Comparison of ENCODE assay signal across 8 cellular contexts in genomic region chr20:33444797-33445560, GRCh38. TPM values are rescaled to one million over a fixed set of nuclear protein-coding genes. Genes with fewer than 3 reads are reported as not detected.
DNase-seq lines count a peak whose midpoint lies in the region; ATAC-seq and TF ChIP-seq lines count a peak whose summit lies in the region.

No MANE protein-coding gene starts in this region.

- intact Hi-C loops in mucosa of descending colon (cut with DNase I, micrococcal nuclease) = no loop called here

- H3K4me3 ChIP-seq in GM12865 (ENCODE audit: low read depth, low read length) = no peak overlapping the region; the same call in 1 of the 2 replicates
- no peak overlapping the region for H3K4me3 ChIP-seq in brain microvascular endothelial cell (ENCODE audit: low read depth, low read length)
- no peak overlapping the region for H3K4me3 ChIP-seq in mucosa of descending colon

- no peaks in the 10 kb centered on the region for H3K9me3 ChIP-seq in mucosa of descending colon

- ATAC-seq in mucosa of descending colon = no peak
- no peak for ATAC-seq in HG03159 (IDR thresholded peaks at IDR 0.05; ENCODE audit: unreplicated experiment)
- no peak for ATAC-seq in HG03520 (IDR thresholded peaks at IDR 0.05; ENCODE audit: unreplicated experiment)
- ATAC-seq in HG02852 (IDR thresholded peaks at IDR 0.05; ENCODE audit: unreplicated experiment) = no peak

- in situ Hi-C loops in brain microvascular endothelial cell (cut with HindIII; ENCODE audit: low pct_ligation_motif_present, low sequenced_read_pairs) = no loop called here

- DNase-seq in GM12865 (ENCODE audit: low read depth) (peak; percentile 40), OCI-M1 (lab: John Stamatoyannopoulos, UW) (peak; percentile 57), brain microvascular endothelial cell (no peak), mucosa of descending colon (peak in 2 of 3 donors; percentile 35 to 41), GM19238 (ENCODE audit: insufficient read length, low spot score) (no peak)

- peaks cover 5% of the 10 kb centered on the region for H3K4me1 ChIP-seq in mucosa of descending colon (ENCODE audit: low read depth)

- peak; percentile 21 for TF ChIP-seq CTCF in GM12865 (IDR thresholded peaks at IDR 0.05; ENCODE audit: insufficient read depth, low read depth, low read length, missing control alignments)
- TF ChIP-seq CTCF in brain microvascular endothelial cell (IDR thresholded peaks at IDR 0.05; ENCODE audit: low read depth, low read length, missing control alignments) = peak; percentile 44
- no peak for TF ChIP-seq CTCF in mucosa of descending colon (IDR thresholded peaks at IDR 0.05)

- H3K27ac ChIP-seq in brain microvascular endothelial cell = no peak overlapping the region

- H3K36me3 ChIP-seq in brain microvascular endothelial cell (replicated peaks) = no peaks in the 10 kb centered on the region
- no peaks in the 10 kb centered on the region for H3K36me3 ChIP-seq in mucosa of descending colon (ENCODE audit: low read depth)

- no peaks in the 10 kb centered on the region for H3K27me3 ChIP-seq in brain microvascular endothelial cell (replicated peaks)

RNA-seq across cellular contexts. Expression of gene SNTA1, which starts 1.4 kb away (rescaled TPM):
- total RNA-seq in mucosa of descending colon = 10 to 100 TPM in 1 of 3 donors, 1 to 10 TPM in 2; 2.3 to 17.2 (median 5.0) TPM

RNA-seq across cellular contexts. Expression of gene CDK5RAP1, which starts 43.7 kb away (rescaled TPM):
- total RNA-seq in mucosa of descending colon = 10 to 100 TPM; 20.4 to 24.5 (median 23.7) TPM

RNA-seq across cellular contexts. Expression of gene CBFA2T2, which starts 44.9 kb away (rescaled TPM):
- 10 to 100 TPM; 28.5 to 37.4 (median 30.3) TPM for total RNA-seq in mucosa of descending colon

Comparison
In these comparisons a context has a peak if more than half of its experiments do, and no peak if none do; other contexts are left out.
1. DNase-seq: peak in GM12865 (single experiment), OCI-M1 (single experiment) and mucosa of descending colon (2 of 3); none in brain microvascular endothelial cell (single experiment) and GM19238 (single experiment).